ENCODE assay signal across 8 cellular contexts in the genomic region with DNA sequence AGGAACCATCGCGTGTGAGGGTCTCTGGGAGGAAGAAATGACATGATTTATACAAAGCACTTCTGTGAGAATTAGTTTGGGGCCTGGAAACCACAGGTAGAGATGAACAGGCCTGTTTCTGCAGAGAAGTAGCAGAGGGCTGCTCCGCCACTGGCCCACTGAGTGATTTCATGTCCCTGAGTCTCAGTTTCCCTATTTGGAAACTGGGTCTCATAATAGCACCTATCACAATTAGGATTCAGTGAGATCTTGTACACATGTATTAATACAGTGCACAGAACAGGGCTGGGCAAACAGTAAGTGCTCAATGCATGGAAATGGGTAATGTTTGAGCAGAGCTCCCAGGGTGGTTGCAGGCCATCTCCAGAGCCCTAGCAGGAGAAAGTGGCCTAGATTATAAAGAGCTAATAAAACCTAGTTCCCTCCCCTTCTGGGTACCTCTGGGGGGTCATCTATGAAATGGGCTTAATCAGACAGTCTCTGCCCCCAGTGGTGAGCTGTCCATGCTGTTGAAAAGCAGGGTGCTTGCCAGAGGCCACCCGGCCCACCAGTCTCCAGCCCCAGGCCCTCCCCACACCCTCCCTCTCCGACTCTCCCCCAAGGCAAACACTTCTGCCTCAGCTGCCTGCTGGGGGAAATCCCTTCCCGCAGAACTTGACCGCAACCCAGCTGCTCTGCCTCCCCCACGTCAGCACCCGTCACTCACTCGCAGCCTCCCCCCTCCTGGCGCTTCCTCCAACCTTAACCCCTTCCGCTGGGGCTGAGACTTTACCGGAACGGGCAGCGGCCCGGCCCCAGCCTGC. TPM values are rescaled to one million over a fixed set of nuclear protein-coding genes. Genes with fewer than 3 reads are reported as not detected.
DNase-seq lines count a peak whose midpoint lies in the region; ATAC-seq, FAIRE-seq and TF ChIP-seq lines count a peak whose summit lies in the region.

No MANE protein-coding gene starts in this region.

- H3K4me1 ChIP-seq in A549 (peaks cover 83% of the 10 kb centered on the region), H1 (replicated peaks in 1 of 4; ENCODE audit: control insufficient read depth in 3 of 4, insufficient read depth in 4 of 4, low read length in 3 of 4) (peaks cover 11 to 38% (median 15%) of the 10 kb centered on the region in 4 experiments), mesodermal cell (ENCODE audit: control insufficient read depth, insufficient read depth, low read length, poor library complexity, severe bottlenecking) (peaks cover 23% of the 10 kb centered on the region)

- peak overlapping the region; percentile 97 for H3K27ac Mint-ChIP-seq in activated CD4-positive, alpha-beta memory T cell treated with anti-CD3 and anti-CD28 coated beads, Interleukin-2, amount 10 ng/mL, durations not matched to agents 7 days and 5 days

- H3K9me3 ChIP-seq in A549 (no peaks in the 10 kb centered on the region), H1 (ENCODE audit: insufficient read depth in 2 of 2, low read depth in 1 of 2, low read length in 1 of 2) (no peaks in the 10 kb centered on the region), mesodermal cell (ENCODE audit: control insufficient read depth, low read length) (no peaks in the 10 kb centered on the region)

- POLR2A ChIA-PET in A549 (lab: Yijun Ruan, JAX), result interaction anchor here (0.6 to 2.6 kb wide), 7 partner anchors 8 to 35 kb away, joined by 4 to 33 read pairs (median 8); no protein-coding TSS in a partner anchor
- POLR2A ChIA-PET in activated CD4-positive, alpha-beta memory T cell treated with anti-CD3 and anti-CD28 coated beads, Interleukin-2, amount 10 ng/mL, durations not matched to agents 7 days and 5 days (lab: Charles Lee), result interaction anchor here (1.0 to 3.7 kb wide), 9 partner anchors 9 to 988 kb away, joined by 3 to 37 read pairs (median 5); no protein-coding TSS in a partner anchor
- POLR2A ChIA-PET in H1 (lab: Charles Lee; ENCODE audit: partially characterized antibody), result interaction anchor here (0.9 to 1.7 kb wide), 4 partner anchors 9 to 96 kb away, joined by 3 to 6 read pairs (median 4); no protein-coding TSS in a partner anchor

- no peak overlapping the region for H3K9ac ChIP-seq in H1 (replicated peaks in 1 of 4; ENCODE audit: extremely low read depth in 1 of 4, low read depth in 3 of 4, low read length in 3 of 4)

- FAIRE-seq in A549 (lab: Jason Lieb, UNC) (peak; percentile 91), H1 (lab: Jason Lieb, UNC) (no peak)

- H3K23ac ChIP-seq in H1 (ENCODE audit: insufficient read length), result no peak overlapping the region

- H2BK5ac ChIP-seq in H1 (ENCODE audit: low read depth, low read length), result peak overlapping the region; percentile 49; the same call in 1 of the 2 replicates

- TF ChIP-seq CTCF in A549 (IDR thresholded peaks at IDR 0.05), result no peak
- TF ChIP-seq CTCF in H1 (IDR thresholded peaks at IDR 0.05; ENCODE audit: control extremely low read depth in 1 of 3, insufficient read depth in 1 of 3, low read depth in 1 of 3, low read length in 3 of 3), result no peak

- peak overlapping the region; percentile 67 for H2BK120ac ChIP-seq in H1 (replicated peaks; ENCODE audit: low read depth, low read length)

- no peak overlapping the region; the same call in 1 of the 2 replicates for H3K18ac ChIP-seq in H1 (ENCODE audit: extremely low read depth, low read length)

- peak overlapping the region; percentile 92 to 99 for H3K27ac ChIP-seq in A549
- no peak overlapping the region for H3K27ac ChIP-seq in H1 (ENCODE audit: low read depth, low read length)
- peak overlapping the region; percentile 2 for H3K27ac ChIP-seq in mesodermal cell (ENCODE audit: low read depth, low read length, severe bottlenecking)

- no peak overlapping the region for H2AFZ ChIP-seq in H1 (ENCODE audit: low read length)

- H3K36me3 ChIP-seq in H1 (ENCODE audit: control insufficient read depth in 2 of 4, insufficient read depth in 4 of 4, low read length in 3 of 4), result no peaks in the 10 kb centered on the region
- H3K36me3 ChIP-seq in mesodermal cell (ENCODE audit: control insufficient read depth, insufficient read depth, low read length), result peaks cover 2% of the 10 kb centered on the region

- peak overlapping the region; percentile 95 for H3K4me3 ChIP-seq in A549
- H3K4me3 ChIP-seq in H1 (ENCODE audit: extremely low read depth in 1 of 4, insufficient read depth in 2 of 4, low read depth in 3 of 4, low read length in 4 of 4), result peak overlapping the region in 2 of 4 experiments; percentile 16 to 66; a peak in 4 of 8 replicates
- peak overlapping the region; percentile 19 for H3K4me3 ChIP-seq in mesodermal cell (ENCODE audit: extremely low read depth, insufficient read depth, low read length, poor library complexity, severe bottlenecking)

- WGBS in A549 (ENCODE audit: missing lambda C conversion rate), result 18% methylated on average over 12 of the region's 16 CpGs
- WGBS in H1 (ENCODE audit: extremely low coverage in 1 of 2, insufficient coverage in 1 of 2, insufficient read length in 1 of 2, insufficient replicate concordance in 2 of 2, low coverage in 1 of 2, low lambda C conversion rate in 2 of 2, missing lambda C conversion rate in 1 of 2), 2 experiments, result 26% methylated on average over 11 of the region's 16 CpGs; no CpG with 5 or more reads in 1 of the 2 experiments
- 18 to 34% methylated on average over 6 to 9 of the region's 16 CpGs for WGBS in mesodermal cell (ENCODE audit: insufficient coverage in 2 of 2), 2 experiments

- no peak overlapping the region for H2BK20ac ChIP-seq in H1 (ENCODE audit: low read length)

- no peaks in the 10 kb centered on the region for H3K79me1 ChIP-seq in H1 (ENCODE audit: low read depth, low read length)

- peaks cover 0 to 6% of the 10 kb centered on the region in 2 experiments for H4K20me1 ChIP-seq in H1 (replicated peaks in 1 of 2; ENCODE audit: control insufficient read depth in 1 of 2, insufficient read depth in 2 of 2, low read length in 2 of 2)

- CTCF ChIA-PET in A549 (lab: Yijun Ruan, JAX), result interaction anchor here (1.4 to 48.5 kb wide), 7 partner anchors 16 to 99 kb away, joined by 3 to 1899 read pairs (median 6); no protein-coding TSS in a partner anchor
- CTCF ChIA-PET in activated CD4-positive, alpha-beta memory T cell treated with anti-CD3 and anti-CD28 coated beads, Interleukin-2, amount 10 ng/mL, durations not matched to agents 7 days and 5 days (lab: Charles Lee), result interaction anchor here (0.6 to 5.3 kb wide), 7 partner anchors 12 to 63 kb away, joined by 3 to 36 read pairs (median 6); no protein-coding TSS in a partner anchor
- CTCF ChIA-PET in H1 (lab: Charles Lee; ENCODE audit: partially characterized antibody), result interaction anchor here (0.6 to 4.0 kb wide), 7 partner anchors 14 to 29 kb away, joined by 3 to 32 read pairs (median 7); no protein-coding TSS in a partner anchor

- no peak overlapping the region for H2AK5ac ChIP-seq in H1 (ENCODE audit: low read depth, low read length)

- H3K36me3 Mint-ChIP-seq in activated CD4-positive, alpha-beta memory T cell treated with anti-CD3 and anti-CD28 coated beads, Interleukin-2, amount 10 ng/mL, durations not matched to agents 7 days and 5 days (ENCODE audit: low read depth), result peaks cover 76% of the 10 kb centered on the region

- 0 out of 2 replicates have a peak overlapping the region, but pooled peaks have one; percentile 68 for H2BK12ac ChIP-seq in H1 (ENCODE audit: low read depth, low read length)

- DNase-seq in A549 (ENCODE audit: low read depth in 1 of 2, low spot score in 1 of 2) (peak; percentile 93 to 97), NCI-H774 (lab: John Stamatoyannopoulos, UW) (peak; percentile 60), H1 (ENCODE audit: low read depth in 1 of 2, low spot score in 2 of 2) (peak in 1 of 2 experiments; percentile 70)
- peak; percentile 98 for DNase-seq in activated CD4-positive, alpha-beta memory T cell treated with anti-CD3 and anti-CD28 coated beads, Interleukin-2, amount 10 ng/mL, durations not matched to agents 7 days and 5 days
- DNase-seq in stimulated activated CD8-positive, alpha-beta memory T cell treated with anti-CD3 and anti-CD28 coated beads, Interleukin-15, amount 100 ng/mL, for 4 hours (ENCODE audit: low read depth in 2 of 2), result peak; percentile 87 to 93

- no peak overlapping the region for H4K91ac ChIP-seq in H1 (replicated peaks; ENCODE audit: insufficient read length, low read length)

- H3K27me3 ChIP-seq in H1 (replicated peaks in 1 of 4; ENCODE audit: control insufficient read depth in 3 of 4, extremely low read depth in 1 of 4, insufficient read depth in 3 of 4, low read length in 3 of 4), result peaks cover 36 to 86% (median 71%) of the 10 kb centered on the region in 4 experiments

- peaks cover 70% of the 10 kb centered on the region for H3K4me1 Mint-ChIP-seq in activated CD4-positive, alpha-beta memory T cell treated with anti-CD3 and anti-CD28 coated beads, Interleukin-2, amount 10 ng/mL, durations not matched to agents 7 days and 5 days

- H3K27me3 Mint-ChIP-seq in activated CD4-positive, alpha-beta memory T cell treated with anti-CD3 and anti-CD28 coated beads, Interleukin-2, amount 10 ng/mL, durations not matched to agents 7 days and 5 days, result no peaks in the 10 kb centered on the region

- peak; percentile 52 to 61 for ATAC-seq in A549
- ATAC-seq in GM18519 (IDR thresholded peaks at IDR 0.05; ENCODE audit: low FRiP score, unreplicated experiment), result peak; percentile 61
- ATAC-seq in HG03045 (IDR thresholded peaks at IDR 0.05; ENCODE audit: unreplicated experiment), result peak; percentile 60

- no peak; a peak in 2 of 5 replicates for TF ChIP-seq RAD21 in A549 (conservative IDR thresholded peaks at IDR 0.05 in 1 of 2, IDR thresholded peaks at IDR 0.05 in 1 of 2)
- no peak for TF ChIP-seq RAD21 in H1 (IDR thresholded peaks at IDR 0.05 in 1 of 2, conservative IDR thresholded peaks at IDR 0.05 in 1 of 2; ENCODE audit: low read depth in 2 of 2, low read length in 2 of 2)

- H3K4me3 Mint-ChIP-seq in activated CD4-positive, alpha-beta memory T cell treated with anti-CD3 and anti-CD28 coated beads, Interleukin-2, amount 10 ng/mL, durations not matched to agents 7 days and 5 days, result peak overlapping the region; percentile 87

- H3K14ac ChIP-seq in H1 (ENCODE audit: insufficient read length), result no peak overlapping the region

- no peaks in the 10 kb centered on the region for H3K9me3 Mint-ChIP-seq in activated CD4-positive, alpha-beta memory T cell treated with anti-CD3 and anti-CD28 coated beads, Interleukin-2, amount 10 ng/mL, durations not matched to agents 7 days and 5 days

- no peaks in the 10 kb centered on the region for H3K79me2 ChIP-seq in H1 (ENCODE audit: control insufficient read depth in 1 of 2, insufficient read depth in 2 of 2, low read length in 2 of 2)

- no peak overlapping the region for H4K8ac ChIP-seq in H1 (ENCODE audit: extremely low read depth, insufficient read depth, low read length)

- no peak overlapping the region for H4K5ac ChIP-seq in H1 (ENCODE audit: insufficient read length, low read depth, low read length)

- peaks cover 25% of the 10 kb centered on the region for H3K23me2 ChIP-seq in H1 (ENCODE audit: low read depth, low read length)

- TF ChIP-seq POLR2A in A549 (IDR thresholded peaks at IDR 0.05; ENCODE audit: low read length) (no peak), H1 (IDR thresholded peaks at IDR 0.05; ENCODE audit: control extremely low read depth in 1 of 2, low read depth in 2 of 2, low read length in 2 of 2) (no peak)

- H3K4me2 ChIP-seq in A549 (peak overlapping the region; percentile 92), H1 (ENCODE audit: insufficient read depth in 1 of 2, low read depth in 2 of 2, low read length in 2 of 2) (peak overlapping the region; percentile 73 to 96)

- H3K56ac ChIP-seq in H1 (replicated peaks; ENCODE audit: insufficient read length, low read depth, low read length), result no peak overlapping the region

- no peak overlapping the region for H2BK15ac ChIP-seq in H1 (ENCODE audit: low read length)

- peak; percentile 78 to 92; a peak in 4 of 5 replicates for TF ChIP-seq EP300 in A549 (IDR thresholded peaks at IDR 0.05)
- TF ChIP-seq EP300 in H1 (IDR thresholded peaks at IDR 0.05; ENCODE audit: borderline replicate concordance in 1 of 2, low read depth in 2 of 2, low read length in 2 of 2), result no peak

- H3K4ac ChIP-seq in H1 (replicated peaks; ENCODE audit: insufficient read length, low read depth, low read length), result peak overlapping the region; percentile 76

RNA-seq across cellular contexts. Expression of a gene that starts 4.5 kb away (rescaled TPM):
- 22.6 and 25.3 TPM in 2 replicates for polyA plus RNA-seq in A549 (2011; rRNA removed)
- 103 and 138 TPM in 2 replicates for polyA plus RNA-seq in A549 (2012; cell fraction: cytosol; rRNA removed)
- polyA plus RNA-seq in A549 (2012; cell fraction: nucleus; rRNA removed), result 302 and 387 TPM in 2 replicates
- 49.6 to 80.7 TPM (median 72.1 TPM) in 3 replicates for polyA plus RNA-seq in A549 (2017; fragmentation: RNase III; extraction: RNeasy Plus Mini Kit Qiagen cat#74134 plus additional on column Dnase treatment)
- 27.4 and 33.8 TPM in 2 replicates for polyA minus RNA-seq in A549 (2011; rRNA and poly(A)+ RNA removed)
- 10 to 100 TPM; 63.4 to 66.6 TPM for total RNA-seq in activated CD4-positive, alpha-beta memory T cell treated with anti-CD3 and anti-CD28 coated beads, Interleukin-2, amount 10 ng/mL, durations not matched to agents 7 days and 5 days
- 1.7 and 2.4 TPM in 2 replicates for total RNA-seq in H1 (2021; fragmentation: NEBNext Ultra II Directional; extraction: Animal tissue kit (Norgen Biotek cat#: 25700))
- 0.88 and 3.0 TPM in 2 replicates for polyA plus RNA-seq in H1 (2011; rRNA removed)
- 1.5 TPM for polyA plus RNA-seq in H1 (2011; cell fraction: cytosol; rRNA removed)
- 2.2 TPM for polyA plus RNA-seq in H1 (2011; cell fraction: nucleus; rRNA removed)
- polyA plus RNA-seq in H1 (2012, experiment 1 of 2), result 1.7 to 3.7 TPM (median 2.5 TPM) in 4 replicates
- 2.0 TPM for polyA plus RNA-seq in H1 (2012, experiment 2 of 2)
- polyA plus RNA-seq in H1 (2013, experiment 1 of 2), result 2.5 TPM
- 3.0 TPM for polyA plus RNA-seq in H1 (2013, experiment 2 of 2)
- polyA minus RNA-seq in H1 (2011; rRNA and poly(A)+ RNA removed), result 0.24 and 0.28 TPM in 2 replicates
- 2.6 TPM for polyA minus RNA-seq in H1 (2011; cell fraction: cytosol; rRNA and poly(A)+ RNA removed)
- polyA minus RNA-seq in H1 (2011; cell fraction: nucleus; rRNA and poly(A)+ RNA removed), result 1.2 TPM
- 11.8 TPM for polyA plus RNA-seq in mesodermal cell (2013, experiment 1 of 2)
- polyA plus RNA-seq in mesodermal cell (2013, experiment 2 of 2), result 10.7 TPM

RNA-seq across cellular contexts. Expression of a gene that starts 24.7 kb away (rescaled TPM):
- polyA plus RNA-seq in A549 (2011; rRNA removed) (not detected in 2 replicates), A549 (2017; fragmentation: RNase III; extraction: RNeasy Plus Mini Kit Qiagen cat#74134 plus additional on column Dnase treatment) (not detected in 3 replicates), H1 (2011; rRNA removed) (35.7 and 53.4 TPM in 2 replicates)
- 0.09 and 0.16 TPM in 2 replicates for polyA plus RNA-seq in A549 (2012; cell fraction: cytosol; rRNA removed)
- polyA plus RNA-seq in A549 (2012; cell fraction: nucleus; rRNA removed), result 0.16 and 0.21 TPM in 2 replicates
- 0.29 TPM in 1 of 2 replicates, not detected in the other for polyA minus RNA-seq in A549 (2011; rRNA and poly(A)+ RNA removed)
- total RNA-seq in activated CD4-positive, alpha-beta memory T cell treated with anti-CD3 and anti-CD28 coated beads, Interleukin-2, amount 10 ng/mL, durations not matched to agents 7 days and 5 days, result not detected
- 17.4 and 19.2 TPM in 2 replicates for total RNA-seq in H1 (2021; fragmentation: NEBNext Ultra II Directional; extraction: Animal tissue kit (Norgen Biotek cat#: 25700))
- 29.6 TPM for polyA plus RNA-seq in H1 (2011; cell fraction: cytosol; rRNA removed)
- 73.8 TPM for polyA plus RNA-seq in H1 (2011; cell fraction: nucleus; rRNA removed)
- polyA plus RNA-seq in H1 (2012, experiment 1 of 2), result 10.4 to 27.8 TPM (median 20.4 TPM) in 4 replicates
- 14.5 TPM for polyA plus RNA-seq in H1 (2012, experiment 2 of 2)
- polyA plus RNA-seq in H1 (2013, experiment 1 of 2), result 15.0 TPM
- polyA plus RNA-seq in H1 (2013, experiment 2 of 2), result 13.7 TPM
- polyA minus RNA-seq in H1 (2011; rRNA and poly(A)+ RNA removed), result 20.2 and 26.7 TPM in 2 replicates
- polyA minus RNA-seq in H1 (2011; cell fraction: cytosol; rRNA and poly(A)+ RNA removed), result 23.1 TPM
- 37.0 TPM for polyA minus RNA-seq in H1 (2011; cell fraction: nucleus; rRNA and poly(A)+ RNA removed)
- not detected for polyA plus RNA-seq in mesodermal cell (2013, experiment 1 of 2)
- polyA plus RNA-seq in mesodermal cell (2013, experiment 2 of 2), result not detected

RNA-seq across cellular contexts. Expression of a gene that starts 54.1 kb away (rescaled TPM):
- polyA plus RNA-seq in A549 (2011; rRNA removed) (not detected in 2 replicates), A549 (2017; fragmentation: RNase III; extraction: RNeasy Plus Mini Kit Qiagen cat#74134 plus additional on column Dnase treatment) (0.08 to 0.11 TPM in 2 of 3 replicates, not detected in the other), H1 (2011; rRNA removed) (not detected in 2 replicates)
- 0.03 TPM in 1 of 2 replicates, not detected in the other for polyA plus RNA-seq in A549 (2012; cell fraction: cytosol; rRNA removed)
- 0.34 and 0.50 TPM in 2 replicates for polyA plus RNA-seq in A549 (2012; cell fraction: nucleus; rRNA removed)
- polyA minus RNA-seq in A549 (2011; rRNA and poly(A)+ RNA removed), result 0.34 and 0.58 TPM in 2 replicates
- total RNA-seq in activated CD4-positive, alpha-beta memory T cell treated with anti-CD3 and anti-CD28 coated beads, Interleukin-2, amount 10 ng/mL, durations not matched to agents 7 days and 5 days, result not detected
- not detected in 2 replicates for total RNA-seq in H1 (2021; fragmentation: NEBNext Ultra II Directional; extraction: Animal tissue kit (Norgen Biotek cat#: 25700))
- polyA plus RNA-seq in H1 (2011; cell fraction: cytosol; rRNA removed), result not detected
- polyA plus RNA-seq in H1 (2011; cell fraction: nucleus; rRNA removed), result not detected
- polyA plus RNA-seq in H1 (2012, experiment 1 of 2), result not detected in 4 replicates
- polyA plus RNA-seq in H1 (2012, experiment 2 of 2), result not detected
- polyA plus RNA-seq in H1 (2013, experiment 1 of 2), result not detected
- polyA plus RNA-seq in H1 (2013, experiment 2 of 2), result not detected
- polyA minus RNA-seq in H1 (2011; rRNA and poly(A)+ RNA removed), result not detected in 2 replicates
- polyA minus RNA-seq in H1 (2011; cell fraction: cytosol; rRNA and poly(A)+ RNA removed), result not detected
- not detected for polyA minus RNA-seq in H1 (2011; cell fraction: nucleus; rRNA and poly(A)+ RNA removed)
- polyA plus RNA-seq in mesodermal cell (2013, experiment 1 of 2), result not detected
- polyA plus RNA-seq in mesodermal cell (2013, experiment 2 of 2), result not detected

RNA-seq across cellular contexts. Expression of a gene that starts 55.9 kb away (rescaled TPM):
- 15.2 and 18.4 TPM in 2 replicates for polyA plus RNA-seq in A549 (2011; rRNA removed)
- polyA plus RNA-seq in A549 (2012; cell fraction: cytosol; rRNA removed), result 62.2 and 88.1 TPM in 2 replicates
- 183 and 239 TPM in 2 replicates for polyA plus RNA-seq in A549 (2012; cell fraction: nucleus; rRNA removed)
- polyA plus RNA-seq in A549 (2017; fragmentation: RNase III; extraction: RNeasy Plus Mini Kit Qiagen cat#74134 plus additional on column Dnase treatment), result 77.5 to 102 TPM (median 88.1 TPM) in 3 replicates
- 8.1 and 25.5 TPM in 2 replicates for polyA minus RNA-seq in A549 (2011; rRNA and poly(A)+ RNA removed)
- total RNA-seq in activated CD4-positive, alpha-beta memory T cell treated with anti-CD3 and anti-CD28 coated beads, Interleukin-2, amount 10 ng/mL, durations not matched to agents 7 days and 5 days, result not detected
- 81.4 and 83.0 TPM in 2 replicates for total RNA-seq in H1 (2021; fragmentation: NEBNext Ultra II Directional; extraction: Animal tissue kit (Norgen Biotek cat#: 25700))
- 32.5 and 84.3 TPM in 2 replicates for polyA plus RNA-seq in H1 (2011; rRNA removed)
- 29.6 TPM for polyA plus RNA-seq in H1 (2011; cell fraction: cytosol; rRNA removed)
- 172 TPM for polyA plus RNA-seq in H1 (2011; cell fraction: nucleus; rRNA removed)
- polyA plus RNA-seq in H1 (2012, experiment 1 of 2), result 73.9 to 108 TPM (median 100 TPM) in 4 replicates
- polyA plus RNA-seq in H1 (2012, experiment 2 of 2), result 60.5 TPM
- polyA plus RNA-seq in H1 (2013, experiment 1 of 2), result 107 TPM
- 98.4 TPM for polyA plus RNA-seq in H1 (2013, experiment 2 of 2)
- 12.6 and 16.0 TPM in 2 replicates for polyA minus RNA-seq in H1 (2011; rRNA and poly(A)+ RNA removed)
- 45.1 TPM for polyA minus RNA-seq in H1 (2011; cell fraction: cytosol; rRNA and poly(A)+ RNA removed)
- polyA minus RNA-seq in H1 (2011; cell fraction: nucleus; rRNA and poly(A)+ RNA removed), result 38.0 TPM
- 18.1 TPM for polyA plus RNA-seq in mesodermal cell (2013, experiment 1 of 2)
- 14.9 TPM for polyA plus RNA-seq in mesodermal cell (2013, experiment 2 of 2)

Comparison
In these comparisons a context has a peak if more than half of its experiments do, and no peak if none do; other contexts are left out.
1. RNA of a gene that starts 4.5 kb away (total RNA-seq): 63.4 to 66.6 TPM in activated CD4-positive, alpha-beta memory T cell treated with anti-CD3 and anti-CD28 coated beads, Interleukin-2, amount 10 ng/mL, durations not matched to agents 7 days and 5 days; 1.7 to 2.4 TPM in H1; every median in the first group is over 10 times any median in the second.
2. RNA of a gene that starts 24.7 kb away (total RNA-seq): 17.4 to 19.2 TPM in H1; not detected in activated CD4-positive, alpha-beta memory T cell treated with anti-CD3 and anti-CD28 coated beads, Interleukin-2, amount 10 ng/mL, durations not matched to agents 7 days and 5 days; every median in the first group is over 10 times any median in the second.
3. Peak in every context shown above with its lines, with median percentiles within 50 percentile points of each other: ATAC-seq.